Comparison of ENCODE assay signal across 11 cellular contexts in genomic region chr5:151896041-151896691, GRCh38. TPM values are rescaled to one million over a fixed set of nuclear protein-coding genes. Genes with fewer than 3 reads are reported as not detected.
DNase-seq lines count a peak whose midpoint lies in the region; ATAC-seq and TF ChIP-seq lines count a peak whose summit lies in the region.
"Had no signal": no experiment of that assay in that cellular context is flagged by ENCODE, and none has a peak within 500 bp of the region (broad histone marks: within the 10 kb centered on the region; RNA-seq: fewer than 3 reads in every experiment).

No MANE protein-coding gene starts in this region.

- ATAC-seq in omental fat pad (ENCODE audit: low FRiP score): no peak
- ATAC-seq in HG03571 (IDR thresholded peaks at IDR 0.05; ENCODE audit: unreplicated experiment): no peak

- no peak for TF ChIP-seq CTCF in omental fat pad (IDR thresholded peaks at IDR 0.05)

- POLR2A ChIA-PET in HEK293T (lab: Yijun Ruan, JAX): no interaction called here
- POLR2A ChIA-PET in activated CD4-positive, alpha-beta memory T cell treated with anti-CD3 and anti-CD28 coated beads for 36 hours (lab: Charles Lee): no interaction called here

- no peaks in the 10 kb centered on the region for H3K36me3 Mint-ChIP-seq in activated CD4-positive, alpha-beta memory T cell treated with anti-CD3 and anti-CD28 coated beads for 36 hours

- H3K27me3 ChIP-seq in SJSA1 (replicated peaks): no peaks in the 10 kb centered on the region
- H3K27me3 ChIP-seq: BLaER1 had no signal

- H3K27ac ChIP-seq in SJSA1: peak overlapping the region; percentile 56
- H3K27ac ChIP-seq: BLaER1 had no signal

- intact Hi-C loops in activated CD4-positive, alpha-beta memory T cell treated with anti-CD3 and anti-CD28 coated beads for 36 hours (cut with micrococcal nuclease): no loop called here

- DNase-seq in A172 (ENCODE audit: low spot score) (peak; percentile 89), HEK293T (ENCODE audit: extremely low spot score) (peak; percentile 18), SJSA1 (ENCODE audit: low read depth in 1 of 2, low spot score in 2 of 2) (peak; percentile 87 to 89), foreskin melanocyte (peak; percentile 84), omental fat pad (ENCODE audit: low spot score) (no peak), medulla oblongata (ENCODE audit: extremely low spot score) (no peak)
- no peak for DNase-seq in activated CD4-positive, alpha-beta memory T cell treated with anti-CD3 and anti-CD28 coated beads for 36 hours

- peaks cover 2% of the 10 kb centered on the region for H3K27me3 Mint-ChIP-seq in activated CD4-positive, alpha-beta memory T cell treated with anti-CD3 and anti-CD28 coated beads for 36 hours

- CTCF ChIA-PET in HEK293T (lab: Yijun Ruan, JAX): no interaction called here
- CTCF ChIA-PET in activated CD4-positive, alpha-beta memory T cell treated with anti-CD3 and anti-CD28 coated beads for 36 hours (lab: Charles Lee): no interaction called here

- no peak overlapping the region for H3K27ac Mint-ChIP-seq in activated CD4-positive, alpha-beta memory T cell treated with anti-CD3 and anti-CD28 coated beads for 36 hours

- H3K4me3 Mint-ChIP-seq in activated CD4-positive, alpha-beta memory T cell treated with anti-CD3 and anti-CD28 coated beads for 36 hours: no peak overlapping the region

- no peak overlapping the region for H3K4me3 ChIP-seq in SJSA1
- H3K4me3 ChIP-seq: BLaER1 had no signal

- no peaks in the 10 kb centered on the region for H3K36me3 ChIP-seq in SJSA1
- H3K36me3 ChIP-seq: BLaER1 had no signal

- peaks cover 30% of the 10 kb centered on the region for H3K4me1 ChIP-seq in SJSA1 (replicated peaks)
- H3K4me1 ChIP-seq: BLaER1 had no signal

- H3K4me1 Mint-ChIP-seq in activated CD4-positive, alpha-beta memory T cell treated with anti-CD3 and anti-CD28 coated beads for 36 hours (ENCODE audit: low read depth): no peaks in the 10 kb centered on the region

- no peaks in the 10 kb centered on the region for H3K9me3 ChIP-seq in SJSA1 (replicated peaks)
- H3K9me3 ChIP-seq: BLaER1 had no signal

- H3K9me3 Mint-ChIP-seq in activated CD4-positive, alpha-beta memory T cell treated with anti-CD3 and anti-CD28 coated beads for 36 hours: no peaks in the 10 kb centered on the region

TF ChIP-seq in HEK293T, 16 proteins besides CTCF, POLR2A, EP300 and RAD21:
- TF ChIP-seq TARDBP (IDR thresholded peaks at IDR 0.05) (no peak), PKNOX1 (IDR thresholded peaks at IDR 0.05) (no peak), FOXK2 (IDR thresholded peaks at IDR 0.05) (no peak), ZNF384 (IDR thresholded peaks at IDR 0.05) (no peak), FOXA1 (IDR thresholded peaks at IDR 0.05) (no peak), SP1 (IDR thresholded peaks at IDR 0.05) (no peak), FOXM1 (IDR thresholded peaks at IDR 0.05; ENCODE audit: borderline replicate concordance) (no peak), HDGF (IDR thresholded peaks at IDR 0.05; ENCODE audit: borderline replicate concordance) (no peak), CTBP1 (IDR thresholded peaks at IDR 0.05; ENCODE audit: borderline replicate concordance) (no peak), ELF4 (IDR thresholded peaks at IDR 0.05) (no peak), ARNT (IDR thresholded peaks at IDR 0.05) (no peak)

RNA-seq across cellular contexts. Expression of gene GLRA1, which starts 28.5 kb away (rescaled TPM):
- not detected in 2 replicates for total RNA-seq in A172 (2014; rRNA removed; shearing (Covaris generic))
- not detected in 2 replicates for total RNA-seq in SJSA1 (2014; rRNA removed; shearing (Covaris generic))
- not detected for total RNA-seq in omental fat pad
- not detected for total RNA-seq in activated CD4-positive, alpha-beta memory T cell treated with anti-CD3 and anti-CD28 coated beads for 36 hours
- total RNA-seq: pulmonary artery endothelial cell, Right ventricle myocardium inferior had no signal

Comparison
In these comparisons a context has a peak if more than half of its experiments do, and no peak if none do; other contexts are left out.
1. DNase-seq: peak in A172 (single experiment), HEK293T (single experiment), SJSA1 (2 of 2) and foreskin melanocyte (single experiment); none in omental fat pad (single experiment), activated CD4-positive, alpha-beta memory T cell treated with anti-CD3 and anti-CD28 coated beads for 36 hours (single experiment) and medulla oblongata (single experiment).